ENCODE assay signal across 1 cellular context in the genomic region with DNA sequence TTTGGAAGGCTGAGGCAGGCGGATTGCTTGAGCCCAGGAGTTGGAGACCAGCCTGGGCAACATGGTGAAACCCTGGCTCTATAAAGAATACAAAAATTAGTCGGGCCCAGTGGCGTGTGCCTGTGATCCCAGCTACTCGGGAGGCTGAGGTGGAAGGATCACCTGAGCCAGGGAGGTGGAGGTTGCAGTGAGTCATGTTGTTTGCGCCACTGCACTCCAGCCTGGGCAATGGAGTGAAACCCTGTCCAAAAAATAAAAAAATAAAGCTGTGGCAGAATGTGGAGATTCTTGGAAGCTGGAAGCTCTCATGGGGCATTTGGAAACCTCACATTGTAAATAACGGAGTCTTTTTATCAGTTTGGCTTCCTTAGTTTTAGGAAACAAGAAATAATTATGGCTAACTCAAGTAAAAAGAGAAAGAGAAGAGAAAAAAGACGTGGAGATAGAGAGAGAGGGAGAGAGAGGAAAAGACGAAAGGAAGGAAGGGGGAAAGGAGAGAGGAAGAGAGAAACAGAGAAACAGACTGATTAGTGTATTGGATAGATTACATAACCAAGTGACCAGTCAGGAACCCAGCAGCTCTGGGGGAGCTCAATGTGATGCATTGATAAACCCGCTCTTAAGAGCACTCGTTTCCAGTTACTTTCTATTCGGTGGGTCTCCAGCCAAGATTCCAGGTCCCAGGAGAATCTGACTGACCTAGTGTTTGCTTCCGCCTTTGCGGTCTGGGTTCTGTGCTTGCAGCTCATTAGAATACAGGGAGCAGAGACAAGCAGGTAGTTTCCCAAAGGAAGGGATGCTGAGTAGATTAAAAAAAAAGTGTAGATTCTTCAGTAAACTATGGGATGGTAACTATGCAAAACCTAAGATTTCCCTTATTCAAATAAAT.
TF ChIP-seq lines count a peak whose summit lies in the region.

No MANE protein-coding gene starts in this region.

TF ChIP-seq in SK-N-SH, 30 proteins besides CTCF, POLR2A, EP300 and RAD21 (continued from another document):
- TF ChIP-seq, protein P1, sequence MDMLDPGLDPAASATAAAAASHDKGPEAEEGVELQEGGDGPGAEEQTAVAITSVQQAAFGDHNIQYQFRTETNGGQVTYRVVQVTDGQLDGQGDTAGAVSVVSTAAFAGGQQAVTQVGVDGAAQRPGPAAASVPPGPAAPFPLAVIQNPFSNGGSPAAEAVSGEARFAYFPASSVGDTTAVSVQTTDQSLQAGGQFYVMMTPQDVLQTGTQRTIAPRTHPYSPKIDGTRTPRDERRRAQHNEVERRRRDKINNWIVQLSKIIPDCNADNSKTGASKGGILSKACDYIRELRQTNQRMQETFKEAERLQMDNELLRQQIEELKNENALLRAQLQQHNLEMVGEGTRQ (IDR thresholded peaks at IDR 0.05; ENCODE audit: borderline replicate concordance, low read depth, low read length) = no peak
- TF ChIP-seq FOXJ3 (CRISPR knock-in tag; IDR thresholded peaks at IDR 0.05) (no peak), MEF2A (IDR thresholded peaks at IDR 0.05; ENCODE audit: borderline replicate concordance, low read depth) (no peak), TCF12 (IDR thresholded peaks at IDR 0.05) (no peak), ELF1 (IDR thresholded peaks at IDR 0.05) (no peak)
- TF ChIP-seq, protein P2, sequence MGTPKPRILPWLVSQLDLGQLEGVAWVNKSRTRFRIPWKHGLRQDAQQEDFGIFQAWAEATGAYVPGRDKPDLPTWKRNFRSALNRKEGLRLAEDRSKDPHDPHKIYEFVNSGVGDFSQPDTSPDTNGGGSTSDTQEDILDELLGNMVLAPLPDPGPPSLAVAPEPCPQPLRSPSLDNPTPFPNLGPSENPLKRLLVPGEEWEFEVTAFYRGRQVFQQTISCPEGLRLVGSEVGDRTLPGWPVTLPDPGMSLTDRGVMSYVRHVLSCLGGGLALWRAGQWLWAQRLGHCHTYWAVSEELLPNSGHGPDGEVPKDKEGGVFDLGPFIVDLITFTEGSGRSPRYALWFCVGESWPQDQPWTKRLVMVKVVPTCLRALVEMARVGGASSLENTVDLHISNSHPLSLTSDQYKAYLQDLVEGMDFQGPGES (IDR thresholded peaks at IDR 0.05; ENCODE audit: low read depth, low read length) = no peak
